1 cellular context compared by ENCODE assay signal in the genomic region with DNA sequence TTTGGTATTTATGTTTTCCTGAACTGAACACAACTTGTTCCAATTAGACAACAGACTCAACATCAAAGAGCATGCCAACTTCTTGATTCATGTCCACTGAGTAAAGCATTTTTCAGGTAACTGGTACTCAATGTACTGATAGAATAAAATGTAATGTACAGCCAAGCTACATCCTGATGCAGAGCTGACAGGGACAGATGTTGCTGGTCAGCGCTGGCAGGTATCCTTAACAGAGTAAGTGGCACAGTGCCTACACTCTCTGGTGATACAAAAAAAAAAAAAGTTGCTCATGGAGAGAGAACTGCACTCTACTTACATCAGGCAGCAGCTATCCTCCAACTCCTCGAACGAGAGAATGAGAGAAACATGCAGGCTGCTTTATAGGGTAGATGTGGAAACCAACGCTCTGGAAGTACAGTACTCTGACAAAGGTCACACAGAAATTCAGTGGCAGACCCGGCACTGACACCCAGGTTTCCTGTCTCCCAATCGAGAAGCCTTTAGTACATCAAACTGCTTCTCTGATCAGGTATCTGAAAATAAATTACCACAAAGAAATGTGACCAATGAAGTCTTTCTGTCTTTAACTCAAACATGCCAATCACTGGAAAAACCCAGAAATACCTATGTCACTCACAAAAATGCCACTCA.
TF ChIP-seq lines count a peak whose summit lies in the region.

No MANE protein-coding gene starts in this region.

TF ChIP-seq in GM12878, 131 proteins besides CTCF, POLR2A, EP300 and RAD21:
- TF ChIP-seq, protein P1, sequence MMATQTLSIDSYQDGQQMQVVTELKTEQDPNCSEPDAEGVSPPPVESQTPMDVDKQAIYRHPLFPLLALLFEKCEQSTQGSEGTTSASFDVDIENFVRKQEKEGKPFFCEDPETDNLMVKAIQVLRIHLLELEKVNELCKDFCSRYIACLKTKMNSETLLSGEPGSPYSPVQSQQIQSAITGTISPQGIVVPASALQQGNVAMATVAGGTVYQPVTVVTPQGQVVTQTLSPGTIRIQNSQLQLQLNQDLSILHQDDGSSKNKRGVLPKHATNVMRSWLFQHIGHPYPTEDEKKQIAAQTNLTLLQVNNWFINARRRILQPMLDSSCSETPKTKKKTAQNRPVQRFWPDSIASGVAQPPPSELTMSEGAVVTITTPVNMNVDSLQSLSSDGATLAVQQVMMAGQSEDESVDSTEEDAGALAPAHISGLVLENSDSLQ (IDR thresholded peaks at IDR 0.05) = peak; percentile 44; the same call in 1 of the 2 replicates
- TF ChIP-seq ZNF217 (IDR thresholded peaks at IDR 0.05) = no peak
